In genomic region chr16:72284042-72284789, GRCh38 we compare ENCODE assay signal across 18 cellular contexts.
DNase-seq lines count a peak whose midpoint lies in the region; ATAC-seq, FAIRE-seq and TF ChIP-seq lines count a peak whose summit lies in the region.
"Had no signal": no experiment of that assay in that cellular context is flagged by ENCODE, and none has a peak within 500 bp of the region (broad histone marks: within the 10 kb centered on the region; RNA-seq: fewer than 3 reads in every experiment).

No MANE protein-coding gene starts in this region.

- H3K4me3 ChIP-seq in AG09309 (ENCODE audit: control insufficient read depth, low read depth, low read length), result no peak overlapping the region
- H3K4me3 ChIP-seq in bronchial epithelial cell (ENCODE audit: low read depth, low read length), result no peak overlapping the region
- no peak overlapping the region for H3K4me3 ChIP-seq in lower lobe of right lung

- H3K4me1 ChIP-seq in lower lobe of right lung, result no peaks in the 10 kb centered on the region
- H3K4me1 ChIP-seq: Caco-2 had no signal

- intact Hi-C loops in lower lobe of right lung (cut with DNase I), result no loop called here

- no peaks in the 10 kb centered on the region for H3K9me3 ChIP-seq in lower lobe of right lung
- H3K9me3 ChIP-seq: Caco-2 had no signal

- H3K36me3 ChIP-seq in bronchial epithelial cell (ENCODE audit: control insufficient read depth, insufficient read depth, low read length), result no peaks in the 10 kb centered on the region
- H3K36me3 ChIP-seq in lower lobe of right lung, result no peaks in the 10 kb centered on the region

- FAIRE-seq in bronchial epithelial cell (lab: Jason Lieb, UNC), result no peak
- FAIRE-seq: A204.1 had no signal

- TF ChIP-seq CTCF in AG09309 (IDR thresholded peaks at IDR 0.05; ENCODE audit: control insufficient read depth, insufficient read depth, low read depth, low read length, missing control alignments) (no peak), bronchial epithelial cell (IDR thresholded peaks at IDR 0.05; ENCODE audit: insufficient read depth, low read length, severe bottlenecking) (no peak), lower lobe of right lung (IDR thresholded peaks at IDR 0.05) (no peak)

- H3K27ac ChIP-seq in lower lobe of right lung, result no peak overlapping the region
- H3K27ac ChIP-seq: HL-60 had no signal

- DNase-seq in AG09309 (ENCODE audit: low read depth), result peak; percentile 18
- DNase-seq in MV-4-11 (lab: John Stamatoyannopoulos, UW), result peak; percentile 6
- DNase-seq in bronchial epithelial cell (ENCODE audit: low read depth), result peak; percentile 16
- DNase-seq in lower lobe of right lung, result no peak
- no peak for DNase-seq in middle frontal gyrus (ENCODE audit: extremely low spot score, low spot score)
- no peak for DNase-seq in activated CD8-positive, alpha-beta memory T cell treated with anti-CD3 and anti-CD28 coated beads, Interleukin-2, amount 50 U/mL, for 4 hours
- DNase-seq in HT-29 (ENCODE audit: low spot score), result no peak
- DNase-seq in NCI-H187 treated with DMSO at 0.1 percent for 48 hours (lab: John Stamatoyannopoulos, UW), result no peak
- DNase-seq: Caco-2, DMS53, GDM1, NCI-H1436, NCI-H2227 treated with DMSO at 0.1 percent for 48 hours, Right ventricle myocardium superior had no signal

- peak; percentile 42 to 47 for ATAC-seq in lower lobe of right lung
- ATAC-seq: Panc1, SK-N-SH treated with all-trans-retinoic acid at 6 μM for 48 hours had no signal

- H3K27me3 ChIP-seq in bronchial epithelial cell (ENCODE audit: control insufficient read depth, insufficient read depth, low read length) (no peaks in the 10 kb centered on the region), lower lobe of right lung (ENCODE audit: low read depth) (no peaks in the 10 kb centered on the region)

Comparison
In these comparisons a context has a peak if more than half of its experiments do, and no peak if none do; other contexts are left out.
1. DNase-seq: peak in AG09309 (single experiment), MV-4-11 (single experiment) and bronchial epithelial cell (single experiment); none in lower lobe of right lung (single experiment), middle frontal gyrus (single experiment), activated CD8-positive, alpha-beta memory T cell treated with anti-CD3 and anti-CD28 coated beads, Interleukin-2, amount 50 U/mL, for 4 hours (single experiment), HT-29 (single experiment) and NCI-H187 treated with DMSO at 0.1 percent for 48 hours (single experiment).